7 cellular contexts compared by ENCODE assay signal in the genomic region with DNA sequence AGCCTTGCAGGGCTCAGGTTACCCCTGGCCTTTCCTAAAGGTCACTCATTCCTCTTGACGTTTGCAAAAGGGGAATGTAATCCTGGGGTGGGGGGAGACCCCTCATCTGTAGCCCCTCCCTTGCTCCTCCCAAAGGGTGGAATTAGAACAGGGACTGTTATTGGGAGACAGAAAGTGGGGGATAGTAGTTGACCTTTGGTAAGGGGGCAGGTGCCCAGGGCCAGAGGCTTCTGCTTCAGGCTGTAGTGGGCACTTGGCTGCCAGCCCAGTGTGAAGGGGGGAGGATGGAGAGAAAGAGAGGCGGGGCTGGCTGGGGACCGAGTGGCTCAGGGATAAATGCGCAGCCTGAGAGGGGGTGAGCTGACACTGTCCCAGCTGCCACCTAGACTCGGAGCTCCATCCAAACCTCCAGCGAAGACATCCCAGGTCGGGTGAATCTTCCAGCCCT. TPM values are rescaled to one million over a fixed set of nuclear protein-coding genes. Genes with fewer than 3 reads are reported as not detected.
A peak's percentile ranks its signal among the peaks of the same experiment; 100 is the strongest.
DNase-seq lines count a peak whose midpoint lies in the region; ATAC-seq and TF ChIP-seq lines count a peak whose summit lies in the region.

A gene (plus strand): TSS at position 363 of the 448 bp plus-strand sequence. CDS start 711 bp downstream, outside the sequence.

- peaks cover 33% of the 10 kb centered on the region for H3K4me1 Mint-ChIP-seq in GM23338
- H3K4me1 Mint-ChIP-seq in effector memory CD8-positive, alpha-beta T cell (ENCODE audit: low read depth in 2 of 2) = peaks cover 25 to 27% of the 10 kb centered on the region in 2 donors
- H3K4me1 Mint-ChIP-seq in naive thymus-derived CD8-positive, alpha-beta T cell = peaks cover 19 to 33% (median 25%) of the 10 kb centered on the region in 4 donors

- peak within 1 kb of the TSS; percentile 96 for H3K27ac ChIP-seq in GM23338 (ENCODE audit: low read depth)

- H3K36me3 ChIP-seq in GM23338 (ENCODE audit: insufficient read depth) = peaks cover 9% of the 10 kb centered on the region
- H3K36me3 ChIP-seq in NT2/D1 (ENCODE audit: insufficient read depth, insufficient read length, low read length) = peaks cover 32% of the 10 kb centered on the region

- peaks cover 21% of the 10 kb centered on the region for H3K27me3 Mint-ChIP-seq in GM23338 (ENCODE audit: insufficient read depth, low read depth, poor library complexity)
- H3K27me3 Mint-ChIP-seq in effector memory CD8-positive, alpha-beta T cell = no peaks in the 10 kb centered on the region
- H3K27me3 Mint-ChIP-seq in naive thymus-derived CD8-positive, alpha-beta T cell = no peaks in the 10 kb centered on the region

- no peaks in the 10 kb centered on the region for H3K9me3 ChIP-seq in NT2/D1 (ENCODE audit: insufficient read depth, low read length)

- peaks cover 25% of the 10 kb centered on the region for H3K79me2 ChIP-seq in GM23338 (replicated peaks; ENCODE audit: insufficient read depth)

- H3K36me3 Mint-ChIP-seq in GM23338 (ENCODE audit: low read depth) = peaks cover 23% of the 10 kb centered on the region
- H3K36me3 Mint-ChIP-seq in effector memory CD8-positive, alpha-beta T cell (ENCODE audit: insufficient read depth) = peaks cover 35% of the 10 kb centered on the region
- H3K36me3 Mint-ChIP-seq in naive thymus-derived CD8-positive, alpha-beta T cell = peaks cover 11 to 16% (median 14%) of the 10 kb centered on the region in 3 donors

- DNase-seq in GM23338 (ENCODE audit: low spot score) = peak; percentile 60
- no peak for DNase-seq in NT2/D1 (ENCODE audit: low read depth, low spot score)
- no peak for DNase-seq in effector memory CD8-positive, alpha-beta T cell
- DNase-seq in naive thymus-derived CD8-positive, alpha-beta T cell = no peak
- DNase-seq in midbrain (lab: John Stamatoyannopoulos, UW) = no peak
- no peak for DNase-seq in stimulated activated CD4-positive, alpha-beta T cell treated with anti-CD3 and anti-CD28 coated beads, Interleukin-4, amount 100 ng/mL, for 24 hours

- H2AFZ ChIP-seq in GM23338 = peak within 1 kb of the TSS; percentile 5; the same call in 1 of the 2 replicates

- H3K4me1 ChIP-seq in GM23338 (ENCODE audit: insufficient read depth) = peaks cover 27% of the 10 kb centered on the region
- H3K4me1 ChIP-seq in NT2/D1 (ENCODE audit: insufficient read depth, insufficient read length) = peaks cover 5% of the 10 kb centered on the region

- peak within 1 kb of the TSS; percentile 96 for H3K4me2 ChIP-seq in GM23338

- POLR2A ChIA-PET in naive thymus-derived CD8-positive, alpha-beta T cell (lab: Charles Lee) = interaction anchor here (1.4 to 25.2 kb wide), 4 partner anchors 12 to 98 kb away, joined by 3 to 635 read pairs (median 92); a partner anchor contains a TSS

- H3K4me3 Mint-ChIP-seq in GM23338 = peak within 1 kb of the TSS; percentile 88
- peak within 1 kb of the TSS; percentile 94 for H3K4me3 Mint-ChIP-seq in effector memory CD8-positive, alpha-beta T cell
- peak within 1 kb of the TSS; percentile 61 to 91 (median 82) for H3K4me3 Mint-ChIP-seq in naive thymus-derived CD8-positive, alpha-beta T cell

- H4K20me1 ChIP-seq in GM23338 (replicated peaks; ENCODE audit: insufficient read depth) = peaks cover 10% of the 10 kb centered on the region

- no peaks in the 10 kb centered on the region for H3K9me2 ChIP-seq in GM23338 (ENCODE audit: insufficient read depth)

- peaks cover 16% of the 10 kb centered on the region for H3F3A ChIP-seq in GM23338 (replicated peaks; ENCODE audit: low read depth)

- ATAC-seq in GM23338 = peak; percentile 2
- ATAC-seq in effector memory CD8-positive, alpha-beta T cell (replicated peaks) = no peak
- ATAC-seq in naive thymus-derived CD8-positive, alpha-beta T cell = no peak
- no peak for ATAC-seq in GM19395 (IDR thresholded peaks at IDR 0.05; ENCODE audit: unreplicated experiment)

- H3K27me3 ChIP-seq in GM23338 (ENCODE audit: insufficient read depth) = no peaks in the 10 kb centered on the region
- H3K27me3 ChIP-seq in NT2/D1 (ENCODE audit: insufficient read depth, insufficient read length) = no peaks in the 10 kb centered on the region

- H3K4me3 ChIP-seq in GM23338 = peak within 1 kb of the TSS; percentile 96
- peak within 1 kb of the TSS; percentile 70 for H3K4me3 ChIP-seq in NT2/D1 (ENCODE audit: insufficient read length, low read depth)

- H3K9ac ChIP-seq in NT2/D1 (ENCODE audit: insufficient read length, low read depth) = peak within 1 kb of the TSS; percentile 93

- no peaks in the 10 kb centered on the region; the same call in 2 of the 3 replicates for H3K9me3 Mint-ChIP-seq in GM23338
- no peaks in the 10 kb centered on the region for H3K9me3 Mint-ChIP-seq in effector memory CD8-positive, alpha-beta T cell
- H3K9me3 Mint-ChIP-seq in naive thymus-derived CD8-positive, alpha-beta T cell = no peaks in the 10 kb centered on the region

- peak within 1 kb of the TSS; percentile 95 for H3K27ac Mint-ChIP-seq in GM23338
- H3K27ac Mint-ChIP-seq in effector memory CD8-positive, alpha-beta T cell = peak within 1 kb of the TSS; percentile 91 to 94
- peak within 1 kb of the TSS in 9 of 10 donors; percentile 79 to 94 (median 82) for H3K27ac Mint-ChIP-seq in naive thymus-derived CD8-positive, alpha-beta T cell

- no peak for TF ChIP-seq CTCF in GM23338 (conservative IDR thresholded peaks at IDR 0.05; ENCODE audit: low read depth in 2 of 2)

TF ChIP-seq in GM23338, 12 proteins besides CTCF, POLR2A, EP300 and RAD21:
- TF ChIP-seq ZNF331 (CRISPR knock-in tag; IDR thresholded peaks at IDR 0.05; ENCODE audit: low read depth) (no peak), JUNB (IDR thresholded peaks at IDR 0.05; ENCODE audit: unreplicated experiment) (no peak), POLR2AphosphoS5 (IDR thresholded peaks at IDR 0.05; ENCODE audit: low read depth) (peak; percentile 19; the same call in 1 of the 2 replicates)
TF ChIP-seq in GM23338: peak in this region for 1.

RNA-seq across cellular contexts. Expression of the gene that starts here (rescaled TPM):
- 8.9 and 12.1 TPM in 2 replicates for total RNA-seq in GM23338 (2014; rRNA removed; shearing (Covaris generic))
- 19.6 and 25.5 TPM in 2 replicates for polyA plus RNA-seq in GM23338 (2016; fragmentation: Nextera tagmentation; extraction: Ambion mirVana)
- 10 to 100 TPM; 35.2 to 36.7 TPM for total RNA-seq in naive thymus-derived CD8-positive, alpha-beta T cell
- 1 to 10 TPM; 1.5 to 3.0 (median 1.8) TPM for polyA plus RNA-seq in naive thymus-derived CD8-positive, alpha-beta T cell
